ENCODE assay signal across 21 cellular contexts in genomic region chr2:143572421-143572820, GRCh38.
"Had no signal": no experiment of that assay in that cellular context is flagged by ENCODE, and none has a peak within 500 bp of the region (broad histone marks: within the 10 kb centered on the region; RNA-seq: fewer than 3 reads in every experiment).

No MANE protein-coding gene starts in this region.

- H3K36me3 ChIP-seq: transverse colon had no signal

- DNase-seq: activated CD4-positive, alpha-beta memory T cell treated with anti-CD3 and anti-CD28 coated beads for 36 hours; activated CD4-positive, alpha-beta T cell treated with anti-CD3 and anti-CD28 coated beads for 36 hours; activated CD8-positive, alpha-beta memory T cell treated with anti-CD3 and anti-CD28 coated beads, Interleukin-2, amount 10 ng/mL, durations not matched to agents 7 days and 5 days; activated gamma-delta T cell; activated T-cell treated with anti-CD3 and anti-CD28 coated beads for 4 hours; cortex of kidney; endodermal cell; erythroblast; foreskin melanocyte; kidney; naive thymus-derived CD4-positive, alpha-beta T cell; small intestine; stimulated activated CD4-positive, alpha-beta T cell treated with anti-CD3 and anti-CD28 coated beads, Interleukin-15, amount 100 ng/mL, for 24 hours; stimulated activated naive B cell treated with anti-CD40 and anti-IgM and Interleukin-4, amounts not matched to agents 10 μg/mL and 1 μg/mL and 100 μg/mL, for 72 hours; T1000; transverse colon had no signal

- ATAC-seq: activated CD4-positive, alpha-beta T cell treated with anti-CD3 and anti-CD28 coated beads for 36 hours; activated CD8-positive, alpha-beta memory T cell treated with anti-CD3 and anti-CD28 coated beads, Interleukin-2, amount 10 ng/mL, durations not matched to agents 7 days and 5 days; naive thymus-derived CD4-positive, alpha-beta T cell; sciatic nerve; stimulated activated naive B cell treated with anti-CD40 and anti-IgM and Interleukin-4, amounts not matched to agents 10 μg/mL and 1 μg/mL and 100 μg/mL, for 72 hours; WTC11 had no signal

- H3K9me3 Mint-ChIP-seq: activated CD4-positive, alpha-beta memory T cell treated with anti-CD3 and anti-CD28 coated beads for 36 hours; activated naive CD4-positive, alpha-beta T cell treated with anti-CD3 and anti-CD28 coated beads, Interleukin-2, amount 50 U/mL, for 24 hours; endodermal cell; neural crest cell had no signal

- H3K27ac Mint-ChIP-seq: activated CD4-positive, alpha-beta memory T cell treated with anti-CD3 and anti-CD28 coated beads for 36 hours; activated CD4-positive, alpha-beta T cell treated with anti-CD3 and anti-CD28 coated beads for 36 hours; activated CD8-positive, alpha-beta memory T cell treated with anti-CD3 and anti-CD28 coated beads, Interleukin-2, amount 10 ng/mL, durations not matched to agents 7 days and 5 days; activated naive CD4-positive, alpha-beta T cell treated with anti-CD3 and anti-CD28 coated beads, Interleukin-2, amount 50 U/mL, for 24 hours; endodermal cell; stimulated activated naive B cell treated with anti-CD40 and anti-IgM and Interleukin-4, amounts not matched to agents 10 μg/mL and 1 μg/mL and 100 μg/mL, for 72 hours; WTC11 had no signal

- H3K4me3 Mint-ChIP-seq: activated CD4-positive, alpha-beta memory T cell treated with anti-CD3 and anti-CD28 coated beads for 36 hours; activated CD4-positive, alpha-beta T cell treated with anti-CD3 and anti-CD28 coated beads for 36 hours; activated CD8-positive, alpha-beta memory T cell treated with anti-CD3 and anti-CD28 coated beads, Interleukin-2, amount 10 ng/mL, durations not matched to agents 7 days and 5 days; activated naive CD4-positive, alpha-beta T cell treated with anti-CD3 and anti-CD28 coated beads, Interleukin-2, amount 50 U/mL, for 24 hours; endodermal cell; naive thymus-derived CD4-positive, alpha-beta T cell; neural crest cell; stimulated activated naive B cell treated with anti-CD40 and anti-IgM and Interleukin-4, amounts not matched to agents 10 μg/mL and 1 μg/mL and 100 μg/mL, for 72 hours; WTC11 had no signal

- H3K27me3 Mint-ChIP-seq: activated CD4-positive, alpha-beta memory T cell treated with anti-CD3 and anti-CD28 coated beads for 36 hours; activated CD4-positive, alpha-beta T cell treated with anti-CD3 and anti-CD28 coated beads for 36 hours; activated CD8-positive, alpha-beta memory T cell treated with anti-CD3 and anti-CD28 coated beads, Interleukin-2, amount 10 ng/mL, durations not matched to agents 7 days and 5 days; activated naive CD4-positive, alpha-beta T cell treated with anti-CD3 and anti-CD28 coated beads, Interleukin-2, amount 50 U/mL, for 24 hours; naive thymus-derived CD4-positive, alpha-beta T cell; stimulated activated naive B cell treated with anti-CD40 and anti-IgM and Interleukin-4, amounts not matched to agents 10 μg/mL and 1 μg/mL and 100 μg/mL, for 72 hours had no signal

- H3K4me1 Mint-ChIP-seq: activated CD8-positive, alpha-beta memory T cell treated with anti-CD3 and anti-CD28 coated beads, Interleukin-2, amount 10 ng/mL, durations not matched to agents 7 days and 5 days; endodermal cell had no signal

- H3K27me3 ChIP-seq: transverse colon had no signal

- H3K4me3 ChIP-seq: lung, transverse colon had no signal

- H3K27ac ChIP-seq: transverse colon had no signal

- H3K9me3 ChIP-seq: transverse colon had no signal

- H3K4me1 ChIP-seq: transverse colon had no signal
